26 cellular contexts compared by ENCODE assay signal in the genomic region with DNA sequence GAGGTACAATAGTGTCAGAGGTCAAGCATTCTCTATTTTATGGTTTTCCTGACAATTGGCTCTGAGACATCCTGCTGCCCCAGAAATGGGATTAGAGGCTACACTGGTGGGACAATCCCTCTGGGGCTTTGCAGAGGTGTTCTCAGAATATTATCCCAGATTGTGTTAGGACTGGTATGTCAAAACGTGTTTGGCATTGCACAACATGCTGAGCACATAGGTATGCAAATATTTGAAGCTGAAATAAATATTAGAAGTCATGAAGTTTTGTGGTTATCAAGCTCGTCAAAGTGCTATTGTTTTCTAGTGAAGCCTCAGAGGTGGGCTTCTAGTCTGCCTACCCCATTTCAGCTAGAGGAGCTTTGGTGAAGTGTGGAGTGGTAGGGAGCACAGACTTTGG.
"Had no signal": no experiment of that assay in that cellular context is flagged by ENCODE, and none has a peak within 500 bp of the region (broad histone marks: within the 10 kb centered on the region; RNA-seq: fewer than 3 reads in every experiment).

No MANE protein-coding gene starts in this region.

- H3K9me3 ChIP-seq: neutrophil, ovary, psoas muscle, right lobe of liver, sigmoid colon, stomach, thoracic aorta, thyroid gland, tibial nerve, upper lobe of left lung, uterus had no signal

- H3K36me3 ChIP-seq: neutrophil, ovary, right lobe of liver, sigmoid colon, stomach, thoracic aorta, thyroid gland, tibial nerve, upper lobe of left lung, uterus had no signal

- H3K27me3 ChIP-seq: neutrophil, ovary, right lobe of liver, sigmoid colon, stomach, thyroid gland, tibial nerve, upper lobe of left lung, uterus had no signal

- H3K27ac ChIP-seq: neutrophil, ovary, parathyroid adenoma, psoas muscle, sigmoid colon, stomach, thoracic aorta, thyroid gland, tibial nerve, upper lobe of left lung, uterus had no signal

- ATAC-seq: naive thymus-derived CD8-positive, alpha-beta T cell; natural killer cell treated with Interleukin-12 subunit alpha and Interleukin-12 subunit beta and Interleukin-15 and Interleukin-18, amount 100 ng/mL, for 72 hours; psoas muscle; right cardiac atrium; stimulated activated effector memory CD8-positive, alpha-beta T cell treated with anti-CD3 and anti-CD28 coated beads, Interleukin-12 subunit alpha, Interleukin-12 subunit beta, amount 100 ng/mL, for 72 hours; stimulated activated naive B cell treated with anti-CD40 and anti-IgM and Interleukin-4, amounts not matched to agents 10 μg/mL and 1 μg/mL and 100 μg/mL, for 72 hours had no signal

- DNase-seq: naive thymus-derived CD8-positive, alpha-beta T cell; nephron progenitor cell; nucleus accumbens; ovary; posterior cingulate gyrus; psoas muscle; right cardiac atrium; right lobe of liver; sigmoid colon; small intestine; stimulated activated CD4-positive, alpha-beta T cell treated with anti-CD3 and anti-CD28 coated beads, Interleukin-15, amount 100 ng/mL, for 24 hours; stimulated activated CD4-positive, alpha-beta T cell treated with anti-CD3 and anti-CD28 coated beads, Interleukin-2, amount 100 ng/mL, for 24 hours; stimulated activated CD4-positive, alpha-beta T cell treated with anti-CD3 and anti-CD28 coated beads, Interleukin-2, amount 100 ng/mL, for 48 hours; stimulated activated CD4-positive, alpha-beta T cell treated with anti-CD3 and anti-CD28 coated beads, Interleukin-4, amount 100 ng/mL, for 24 hours; stimulated activated naive B cell treated with anti-CD40 and anti-IgM and Interleukin-4, amounts not matched to agents 10 μg/mL and 1 μg/mL and 100 μg/mL, for 72 hours; stimulated activated naive CD4-positive, alpha-beta T cell treated with Interleukin-2 at 50 U/mL for 16 hours; stomach; thyroid gland; upper lobe of left lung; uterus had no signal

- H3K9ac ChIP-seq: parathyroid adenoma had no signal

- H3K4me1 ChIP-seq: parathyroid adenoma, psoas muscle, upper lobe of left lung, uterus had no signal

- H3K4me3 ChIP-seq: ovary, psoas muscle, right lobe of liver, sigmoid colon, stomach, thoracic aorta, thyroid gland, tibial nerve, upper lobe of left lung, uterus had no signal
